Comparison of ENCODE assay signal across 8 cellular contexts in the genomic region with DNA sequence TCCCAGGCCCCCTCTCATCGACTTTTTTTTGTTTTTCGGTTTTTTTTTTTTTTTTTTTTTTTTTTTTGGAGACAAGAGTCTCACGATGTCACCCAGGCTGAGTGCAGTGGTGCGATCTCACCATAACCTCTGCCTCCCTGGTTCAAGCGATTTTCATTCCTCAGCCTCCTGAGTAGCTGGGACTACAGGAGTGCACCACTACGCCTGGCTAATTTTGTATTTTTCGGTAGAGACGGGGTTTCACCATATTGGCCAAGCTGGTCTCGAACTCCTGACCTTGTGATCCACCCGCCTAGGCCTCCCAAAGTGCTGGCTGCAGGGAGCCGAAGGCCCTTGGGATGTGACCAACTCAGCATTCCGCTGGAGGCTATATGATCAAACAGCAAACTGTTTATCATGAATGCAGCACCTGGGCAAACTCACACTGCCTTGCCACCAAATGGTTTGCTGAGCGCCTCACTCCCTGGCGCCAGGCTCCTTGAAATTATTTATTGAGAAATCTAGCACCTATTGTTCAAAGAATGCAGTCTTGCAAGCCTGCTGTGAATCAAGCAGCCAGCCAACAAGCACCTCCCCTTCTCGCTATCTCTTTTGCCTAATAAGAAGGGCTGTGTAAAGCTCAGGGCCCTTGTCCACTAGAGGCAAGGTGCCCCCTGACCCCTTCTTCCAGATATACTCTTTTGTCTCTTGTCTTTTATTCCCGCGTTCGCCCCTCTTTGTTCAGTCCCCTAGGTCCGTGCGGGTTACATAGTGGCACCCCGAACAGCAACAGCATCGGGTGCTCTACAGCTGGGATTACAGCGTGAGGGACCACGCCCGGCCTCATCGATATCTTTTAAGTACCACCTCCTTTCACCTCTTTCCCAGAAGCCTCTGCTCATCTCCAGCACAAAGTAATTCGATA. TPM values are rescaled to one million over a fixed set of nuclear protein-coding genes. Genes with fewer than 3 reads are reported as not detected.
DNase-seq lines count a peak whose midpoint lies in the region; ATAC-seq and TF ChIP-seq lines count a peak whose summit lies in the region.

No MANE protein-coding gene starts in this region.

- no peaks in the 10 kb centered on the region for H4K20me1 ChIP-seq in neural progenitor cell (ENCODE audit: low read depth)

- H3K9ac ChIP-seq in SK-N-MC (ENCODE audit: insufficient read length): no peak overlapping the region
- H3K9ac ChIP-seq in neural progenitor cell: no peak overlapping the region

- H3K9me3 Mint-ChIP-seq in neural progenitor cell: peaks cover 5% of the 10 kb centered on the region

- peaks cover 15% of the 10 kb centered on the region for H3K4me1 Mint-ChIP-seq in neural progenitor cell

- H3K36me3 Mint-ChIP-seq in neural progenitor cell: no peaks in the 10 kb centered on the region

- no peak overlapping the region for H3K27ac Mint-ChIP-seq in neural progenitor cell

- H3K27me3 Mint-ChIP-seq in neural progenitor cell (ENCODE audit: insufficient read depth, low read depth): no peaks in the 10 kb centered on the region

- no peaks in the 10 kb centered on the region for H3K9me3 ChIP-seq in SK-N-MC (ENCODE audit: low read depth, low read length)
- peaks cover 3% of the 10 kb centered on the region for H3K9me3 ChIP-seq in neural progenitor cell (ENCODE audit: low read depth)

- peaks cover 14% of the 10 kb centered on the region for H3F3A ChIP-seq in neural progenitor cell (ENCODE audit: low read depth)

- H3K4me3 Mint-ChIP-seq in neural progenitor cell: peak overlapping the region; percentile 92

- peak; percentile 82 for DNase-seq in DMS79 treated with DMSO at 0.1 percent for 48 hours (lab: John Stamatoyannopoulos, UW)
- DNase-seq in SK-N-MC (ENCODE audit: low read depth, low spot score): no peak
- peak; percentile 85 for DNase-seq in epithelial cell of esophagus (ENCODE audit: low read depth)
- peak; percentile 24 for DNase-seq in neural progenitor cell (ENCODE audit: low spot score)
- DNase-seq in HuH-7 (ENCODE audit: low spot score): no peak
- DNase-seq in foreskin melanocyte: no peak
- no peak for DNase-seq in DMS114 treated with DMSO at 0.1 percent for 48 hours (lab: John Stamatoyannopoulos, UW; ENCODE audit: unreplicated experiment)

- no peak for TF ChIP-seq CTCF in epithelial cell of esophagus (IDR thresholded peaks at IDR 0.05; ENCODE audit: insufficient read depth, low read depth, low read length, missing control alignments)
- no peak for TF ChIP-seq CTCF in neural progenitor cell (IDR thresholded peaks at IDR 0.05)

- no peak overlapping the region for H3K27ac ChIP-seq in SK-N-MC
- no peak overlapping the region for H3K27ac ChIP-seq in neural progenitor cell

- H3K79me2 ChIP-seq in neural progenitor cell (ENCODE audit: low read depth): no peaks in the 10 kb centered on the region

- peak overlapping the region; percentile 92 for H3K4me2 ChIP-seq in neural progenitor cell

- peaks cover 10% of the 10 kb centered on the region for H3K4me1 ChIP-seq in neural progenitor cell

- H3K27me3 ChIP-seq in neural progenitor cell: no peaks in the 10 kb centered on the region

- H2AFZ ChIP-seq in neural progenitor cell (replicated peaks): peak overlapping the region; percentile 94

- H3K36me3 ChIP-seq in SK-N-MC (ENCODE audit: insufficient read depth, low read length) (no peaks in the 10 kb centered on the region), neural progenitor cell (no peaks in the 10 kb centered on the region)

- ATAC-seq in HG02884 (IDR thresholded peaks at IDR 0.05; ENCODE audit: unreplicated experiment): peak; percentile 13

- H3K4me3 ChIP-seq in SK-N-MC (peak overlapping the region; percentile 98), epithelial cell of esophagus (ENCODE audit: low read length) (peak overlapping the region; percentile 52), neural progenitor cell (peak overlapping the region; percentile 55)

RNA-seq across cellular contexts. Expression of a gene that starts 1.2 kb away (rescaled TPM):
- total RNA-seq in neural progenitor cell (ENCODE audit: low replicate concordance): 5.7 and 9.9 TPM in 2 replicates

RNA-seq across cellular contexts. Expression of a gene that starts 27.3 kb away (rescaled TPM):
- 6.4 and 9.7 TPM in 2 replicates for total RNA-seq in neural progenitor cell (ENCODE audit: low replicate concordance)

RNA-seq across cellular contexts. Expression of a gene that starts 27.6 kb away (rescaled TPM):
- total RNA-seq in neural progenitor cell (ENCODE audit: low replicate concordance): 33.9 and 51.3 TPM in 2 replicates

RNA-seq across cellular contexts. Expression of a gene that starts 48.1 kb away (rescaled TPM):
- total RNA-seq in neural progenitor cell (ENCODE audit: low replicate concordance): 50.8 and 64.9 TPM in 2 replicates

Comparison
In these comparisons a context has a peak if more than half of its experiments do, and no peak if none do; other contexts are left out.
1. DNase-seq: peak in DMS79 treated with DMSO at 0.1 percent for 48 hours (single experiment), epithelial cell of esophagus (single experiment) and neural progenitor cell (single experiment); none in SK-N-MC (single experiment), HuH-7 (single experiment), foreskin melanocyte (single experiment) and DMS114 treated with DMSO at 0.1 percent for 48 hours (single experiment).
2. Peak in every context shown above with its lines, with median percentiles within 50 percentile points of each other: H3K4me3 ChIP-seq.